ENCODE assay signal across 8 cellular contexts in genomic region chr14:96390965-96391292, GRCh38. TPM values are rescaled to one million over a fixed set of nuclear protein-coding genes. Genes with fewer than 3 reads are reported as not detected.
DNase-seq lines count a peak whose midpoint lies in the region; ATAC-seq and TF ChIP-seq lines count a peak whose summit lies in the region.

No MANE protein-coding gene starts in this region.

- peaks cover 18% of the 10 kb centered on the region for H3K4me1 Mint-ChIP-seq in activated CD4-positive, alpha-beta T cell treated with anti-CD3 and anti-CD28 coated beads, Interleukin-2, amount 10 ng/mL, durations not matched to agents 7 days and 5 days

- POLR2A ChIA-PET in activated CD4-positive, alpha-beta T cell treated with anti-CD3 and anti-CD28 coated beads, Interleukin-2, amount 10 ng/mL, durations not matched to agents 7 days and 5 days (lab: Charles Lee): no interaction called here

- CTCF ChIA-PET in activated CD4-positive, alpha-beta T cell treated with anti-CD3 and anti-CD28 coated beads, Interleukin-2, amount 10 ng/mL, durations not matched to agents 7 days and 5 days (lab: Charles Lee): interaction anchor here (0.7 to 1.4 kb wide), 3 partner anchors 9 to 84 kb away, joined by 3 read pairs; no protein-coding TSS in a partner anchor

- H3K36me3 Mint-ChIP-seq in activated CD4-positive, alpha-beta T cell treated with anti-CD3 and anti-CD28 coated beads, Interleukin-2, amount 10 ng/mL, durations not matched to agents 7 days and 5 days (ENCODE audit: low read depth): peaks cover 5% of the 10 kb centered on the region

- WGBS in right lobe of liver (ENCODE audit: insufficient coverage, low coverage, low lambda C conversion rate, missing lambda C conversion rate): 13% methylated on average over 4 of the region's 13 CpGs

- H3K9me3 ChIP-seq in ascending aorta (no peaks in the 10 kb centered on the region), right lobe of liver (no peaks in the 10 kb centered on the region), thoracic aorta (no peaks in the 10 kb centered on the region)

- H3K4me1 ChIP-seq in ascending aorta (peaks cover 3 to 6% of the 10 kb centered on the region in 2 donors), right lobe of liver (peaks cover 0 to 4% (median 1%) of the 10 kb centered on the region in 4 donors), thoracic aorta (ENCODE audit: control insufficient read depth in 1 of 2, low read depth in 2 of 2) (peaks cover 4 to 15% of the 10 kb centered on the region in 2 donors)

- no peaks in the 10 kb centered on the region for H3K9me3 Mint-ChIP-seq in activated CD4-positive, alpha-beta T cell treated with anti-CD3 and anti-CD28 coated beads, Interleukin-2, amount 10 ng/mL, durations not matched to agents 7 days and 5 days

- peak overlapping the region; percentile 88 for H3K4me3 Mint-ChIP-seq in activated CD4-positive, alpha-beta T cell treated with anti-CD3 and anti-CD28 coated beads, Interleukin-2, amount 10 ng/mL, durations not matched to agents 7 days and 5 days

- TF ChIP-seq CTCF in ascending aorta (IDR thresholded peaks at IDR 0.05): no peak
- no peak for TF ChIP-seq CTCF in right lobe of liver (IDR thresholded peaks at IDR 0.05)
- no peak for TF ChIP-seq CTCF in thoracic aorta (IDR thresholded peaks at IDR 0.05)
- no peak for TF ChIP-seq CTCF in GM20000 (IDR thresholded peaks at IDR 0.05; ENCODE audit: extremely low read depth, missing control alignments)

- peak overlapping the region; percentile 90 for H3K27ac Mint-ChIP-seq in activated CD4-positive, alpha-beta T cell treated with anti-CD3 and anti-CD28 coated beads, Interleukin-2, amount 10 ng/mL, durations not matched to agents 7 days and 5 days

- no peak for DNase-seq in activated CD4-positive, alpha-beta T cell treated with anti-CD3 and anti-CD28 coated beads, Interleukin-2, amount 10 ng/mL, durations not matched to agents 7 days and 5 days
- DNase-seq in activated CD4-positive, alpha-beta T cell treated with anti-CD3 and anti-CD28 coated beads, Interleukin-2, amount 50 U/mL, for 48 hours: no peak
- DNase-seq in ascending aorta (ENCODE audit: low spot score in 2 of 2) (no peak), right lobe of liver (no peak), thoracic aorta (ENCODE audit: low spot score) (no peak), activated gamma-delta T cell treated with Interleukin-2 at 50 U/mL for 16 hours (no peak), SIG-M5 (lab: John Stamatoyannopoulos, UW) (no peak), GM20000 (ENCODE audit: low spot score) (no peak)

- ATAC-seq in right lobe of liver (no peak), thoracic aorta (ENCODE audit: insufficient number of reproducible peaks, low FRiP score, low read depth) (no peak)

- H3K27me3 ChIP-seq in ascending aorta: no peaks in the 10 kb centered on the region
- H3K27me3 ChIP-seq in right lobe of liver: no peaks in the 10 kb centered on the region
- no peaks in the 10 kb centered on the region for H3K27me3 ChIP-seq in thoracic aorta (replicated peaks; ENCODE audit: insufficient read depth)

- H3K36me3 ChIP-seq in ascending aorta (no peaks in the 10 kb centered on the region), right lobe of liver (peaks cover 0 to 3% (median 0%) of the 10 kb centered on the region in 4 donors), thoracic aorta (no peaks in the 10 kb centered on the region)

- H3K4me3 ChIP-seq in ascending aorta (peak overlapping the region; percentile 41 to 77), right lobe of liver (peak overlapping the region; percentile 63 to 91 (median 84)), thoracic aorta (peak overlapping the region; percentile 88)

- H3K27me3 Mint-ChIP-seq in activated CD4-positive, alpha-beta T cell treated with anti-CD3 and anti-CD28 coated beads, Interleukin-2, amount 10 ng/mL, durations not matched to agents 7 days and 5 days: peaks cover 5% of the 10 kb centered on the region

- H3K27ac ChIP-seq in ascending aorta (peak overlapping the region in 1 of 2 donors; percentile 49), right lobe of liver (peak overlapping the region in 1 of 3 donors; percentile 9), thoracic aorta (peak overlapping the region in 1 of 2 donors; percentile 38)

- intact Hi-C loops in ascending aorta (cut with DNase I): loop anchor here (1.0 to 10.0 kb wide), 3 partner anchors 28 to 356 kb away; partner anchors contain the start of genes ATG2B, C14orf132, GSKIP and PAPOLA
- intact Hi-C loops in right lobe of liver (cut with DNase I): no loop called here

- no peak for TF ChIP-seq POLR2A in right lobe of liver (IDR thresholded peaks at IDR 0.05)

RNA-seq across cellular contexts. Expression of gene AK7, which starts 1.0 kb away (rescaled TPM):
- total RNA-seq in activated CD4-positive, alpha-beta T cell treated with anti-CD3 and anti-CD28 coated beads, Interleukin-2, amount 10 ng/mL, durations not matched to agents 7 days and 5 days: under 1 TPM; 0.56 to 0.74 TPM
- not detected for total RNA-seq in ascending aorta
- 1 to 10 TPM in 2 of 6 experiments, under 1 TPM in 4; 0.31 to 1.9 (median 0.85) TPM for total RNA-seq in right lobe of liver
- 1 to 10 TPM in 1 of 2 donors, not detected in 1; 1.1 TPM for total RNA-seq in thoracic aorta

RNA-seq across cellular contexts. Expression of gene GSKIP, which starts 27.6 kb away (rescaled TPM):
- 10 to 100 TPM; 17.3 to 23.9 TPM for total RNA-seq in activated CD4-positive, alpha-beta T cell treated with anti-CD3 and anti-CD28 coated beads, Interleukin-2, amount 10 ng/mL, durations not matched to agents 7 days and 5 days
- total RNA-seq in ascending aorta (17.5 TPM), right lobe of liver (10 to 100 TPM in 5 of 6 experiments, 1 to 10 TPM in 1; 7.4 to 25.2 (median 15.5) TPM), thoracic aorta (10 to 100 TPM in 1 of 2 donors, 1 to 10 TPM in 1; 9.0 to 13.9 TPM)

RNA-seq across cellular contexts. Expression of gene ATG2B, which starts 27.8 kb away (rescaled TPM):
- total RNA-seq in activated CD4-positive, alpha-beta T cell treated with anti-CD3 and anti-CD28 coated beads, Interleukin-2, amount 10 ng/mL, durations not matched to agents 7 days and 5 days: 10 to 100 TPM; 17.2 to 18.9 TPM
- 15.8 TPM for total RNA-seq in ascending aorta
- 10 to 100 TPM; 13.9 to 24.4 (median 16.3) TPM for total RNA-seq in right lobe of liver
- 10 to 100 TPM; 29.1 to 47.4 TPM for total RNA-seq in thoracic aorta
